14 cellular contexts compared by ENCODE assay signal in genomic region chr4:176238157-176238608, GRCh38. TPM values are rescaled to one million over a fixed set of nuclear protein-coding genes. Genes with fewer than 3 reads are reported as not detected.
DNase-seq lines count a peak whose midpoint lies in the region; ATAC-seq and TF ChIP-seq lines count a peak whose summit lies in the region.
"Had no signal": no experiment of that assay in that cellular context is flagged by ENCODE, and none has a peak within 500 bp of the region (broad histone marks: within the 10 kb centered on the region; RNA-seq: fewer than 3 reads in every experiment).

No MANE protein-coding gene starts in this region.

- no peaks in the 10 kb centered on the region for H3K9me3 ChIP-seq in AG04450 (ENCODE audit: control insufficient read depth, insufficient read depth, low read length)

- no peaks in the 10 kb centered on the region for H3K27me3 ChIP-seq in AG04450 (ENCODE audit: control insufficient read depth, insufficient read depth, low read length)

- CTCF ChIA-PET in AG04450 (lab: Charles Lee): interaction anchor here (0.6 to 1.5 kb wide), 3 partner anchors 29 to 144 kb away, joined by 4 to 8 read pairs (median 6); no protein-coding TSS in a partner anchor

- POLR2A ChIA-PET in AG04450 (lab: Yijun Ruan, JAX): interaction anchor here (0.6 to 2.0 kb wide), 3 partner anchors 16 to 32 kb away, joined by 3 to 6 read pairs (median 6); no protein-coding TSS in a partner anchor

- TF ChIP-seq CTCF in AG04450 (IDR thresholded peaks at IDR 0.05; ENCODE audit: low read depth, low read length): no peak

- peak; percentile 42 for DNase-seq in AG04450 (ENCODE audit: low read depth, low spot score)
- peak; percentile 76 for DNase-seq in M059J (ENCODE audit: low read depth)
- peak; percentile 76 to 92 for DNase-seq in dermis microvascular lymphatic vessel endothelial cell (ENCODE audit: low read depth in 2 of 2)
- DNase-seq in myocyte (ENCODE audit: low read depth): peak; percentile 73
- no peak for DNase-seq in NCI-H774 (lab: John Stamatoyannopoulos, UW)
- DNase-seq in NCI-H1417 treated with DMSO at 0.1 percent for 48 hours (lab: John Stamatoyannopoulos, UW): no peak
- DNase-seq in T-helper 2 cell: no peak
- DNase-seq: activated naive CD8-positive, alpha-beta T cell treated with anti-CD3 and anti-CD28 coated beads, Interleukin-2, amount 10 ng/mL, durations not matched to agents 7 days and 5 days; stimulated activated naive B cell treated with anti-CD40 and anti-IgM and Interleukin-4, amounts not matched to agents 10 μg/mL and 1 μg/mL and 100 μg/mL, for 72 hours; SW 1271 had no signal

- no peak for ATAC-seq in GM18517 (IDR thresholded peaks at IDR 0.05; ENCODE audit: unreplicated experiment)
- ATAC-seq: stimulated activated naive B cell treated with anti-CD40 and anti-IgM and Interleukin-4, amounts not matched to agents 10 μg/mL and 1 μg/mL and 100 μg/mL, for 72 hours had no signal

- peak overlapping the region; percentile 39 for H3K27ac ChIP-seq in AG04450 (ENCODE audit: low read depth, low read length)

- no peak overlapping the region for H3K4me3 ChIP-seq in AG04450 (ENCODE audit: low read depth, low read length)

RNA-seq across cellular contexts. Expression of gene ASB5, which starts 30.8 kb away (rescaled TPM):
- 0.38 and 0.63 TPM in 2 replicates for polyA plus RNA-seq in AG04450 (2011; rRNA removed)
- polyA minus RNA-seq in AG04450 (2011; rRNA and poly(A)+ RNA removed): 0.56 and 2.4 TPM in 2 replicates
- total RNA-seq in M059J (2014; rRNA removed; shearing (Covaris generic)): 0.57 TPM in 1 of 2 replicates, not detected in the other
- total RNA-seq in dermis microvascular lymphatic vessel endothelial cell (not detected in 2 replicates), myocyte (1,422 and 1,483 TPM in 2 replicates)
- 340 TPM for polyA plus RNA-seq in myocyte (2012)
- total RNA-seq: activated CD8-positive, alpha-beta memory T cell treated with anti-CD3 and anti-CD28 coated beads for 36 hours; activated naive CD8-positive, alpha-beta T cell treated with anti-CD3 and anti-CD28 coated beads, Interleukin-2, amount 10 ng/mL, durations not matched to agents 7 days and 5 days had no signal
- polyA plus RNA-seq: CD14-positive monocyte, IgD-negative memory B cell had no signal

RNA-seq across cellular contexts. Expression of gene SPATA4, which starts 42.8 kb away (rescaled TPM):
- polyA plus RNA-seq in AG04450 (2011; rRNA removed): 0.09 and 0.11 TPM in 2 replicates
- polyA minus RNA-seq in AG04450 (2011; rRNA and poly(A)+ RNA removed): 1.6 TPM in 1 of 2 replicates, not detected in the other
- 0.12 TPM in 1 of 2 replicates, not detected in the other for total RNA-seq in M059J (2014; rRNA removed; shearing (Covaris generic))
- total RNA-seq in dermis microvascular lymphatic vessel endothelial cell: not detected in 2 replicates
- total RNA-seq in myocyte: 1.3 TPM in 1 of 2 replicates, not detected in the other
- polyA plus RNA-seq in myocyte (2012): 0.38 TPM
- total RNA-seq: activated CD8-positive, alpha-beta memory T cell treated with anti-CD3 and anti-CD28 coated beads for 36 hours; activated naive CD8-positive, alpha-beta T cell treated with anti-CD3 and anti-CD28 coated beads, Interleukin-2, amount 10 ng/mL, durations not matched to agents 7 days and 5 days had no signal
- polyA plus RNA-seq: CD14-positive monocyte, IgD-negative memory B cell had no signal

Comparison
In these comparisons a context has a peak if more than half of its experiments do, and no peak if none do; other contexts are left out.
1. DNase-seq: peak in AG04450 (single experiment), M059J (single experiment), dermis microvascular lymphatic vessel endothelial cell (2 of 2) and myocyte (single experiment); none in NCI-H774 (single experiment), NCI-H1417 treated with DMSO at 0.1 percent for 48 hours (single experiment) and T-helper 2 cell (0 of 5).
2. RNA of gene ASB5, which starts 30.8 kb away (total RNA-seq): 1,422 to 1,483 TPM in myocyte; 0.57 TPM in M059J and not detected in dermis microvascular lymphatic vessel endothelial cell; every median in the first group is over 100 times any median in the second.